In the genomic region with DNA sequence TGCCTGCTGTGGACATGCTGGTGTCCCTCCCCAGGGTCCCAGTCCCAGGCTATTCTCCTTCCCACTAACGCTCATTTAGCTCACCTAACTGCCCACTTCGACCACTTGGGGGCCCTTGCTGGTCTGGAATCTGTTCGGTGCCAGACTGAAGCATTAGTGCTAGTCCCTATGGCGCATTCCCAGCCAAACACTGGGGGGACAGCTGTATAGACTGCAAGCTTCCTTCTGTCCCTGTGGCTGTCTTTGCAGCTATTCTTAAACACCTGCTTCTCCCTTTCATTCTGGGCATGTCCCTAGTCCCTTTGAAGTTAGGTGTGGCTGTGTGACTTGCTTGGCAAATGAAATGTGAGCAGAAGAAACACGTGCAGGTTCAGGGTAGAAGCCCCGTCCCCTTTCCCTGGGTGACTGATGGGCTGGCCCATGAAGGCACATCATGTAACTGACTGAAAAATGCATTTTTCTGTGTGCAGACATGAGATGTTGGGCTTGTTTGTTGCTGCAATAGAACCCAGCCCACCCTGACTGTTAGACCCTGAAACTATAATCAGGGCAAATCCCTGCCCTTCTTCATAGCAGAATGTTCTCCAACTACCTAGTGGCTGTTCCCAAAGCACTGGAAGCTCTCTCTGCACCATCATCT, we compare ENCODE assay signal across 2 cellular contexts.
TF ChIP-seq lines count a peak whose summit lies in the region.

No MANE protein-coding gene starts in this region.

TF ChIP-seq in A549, 52 proteins besides CTCF, POLR2A, EP300 and RAD21 (continued from another document):
- TF ChIP-seq, protein P1, sequence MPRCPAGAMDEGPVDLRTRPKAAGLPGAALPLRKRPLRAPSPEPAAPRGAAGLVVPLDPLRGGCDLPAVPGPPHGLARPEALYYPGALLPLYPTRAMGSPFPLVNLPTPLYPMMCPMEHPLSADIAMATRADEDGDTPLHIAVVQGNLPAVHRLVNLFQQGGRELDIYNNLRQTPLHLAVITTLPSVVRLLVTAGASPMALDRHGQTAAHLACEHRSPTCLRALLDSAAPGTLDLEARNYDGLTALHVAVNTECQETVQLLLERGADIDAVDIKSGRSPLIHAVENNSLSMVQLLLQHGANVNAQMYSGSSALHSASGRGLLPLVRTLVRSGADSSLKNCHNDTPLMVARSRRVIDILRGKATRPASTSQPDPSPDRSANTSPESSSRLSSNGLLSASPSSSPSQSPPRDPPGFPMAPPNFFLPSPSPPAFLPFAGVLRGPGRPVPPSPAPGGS (IDR thresholded peaks at IDR 0.05), result no peak
- TF ChIP-seq FOSL2 (IDR thresholded peaks at IDR 0.05) (no peak), FOSL2 (CRISPR knock-in tag; IDR thresholded peaks at IDR 0.05) (no peak), CBX8 (IDR thresholded peaks at IDR 0.05) (no peak)

TF ChIP-seq in H1, 55 proteins besides CTCF, POLR2A, EP300 and RAD21 (continued from another document):
- TF ChIP-seq, protein P2, sequence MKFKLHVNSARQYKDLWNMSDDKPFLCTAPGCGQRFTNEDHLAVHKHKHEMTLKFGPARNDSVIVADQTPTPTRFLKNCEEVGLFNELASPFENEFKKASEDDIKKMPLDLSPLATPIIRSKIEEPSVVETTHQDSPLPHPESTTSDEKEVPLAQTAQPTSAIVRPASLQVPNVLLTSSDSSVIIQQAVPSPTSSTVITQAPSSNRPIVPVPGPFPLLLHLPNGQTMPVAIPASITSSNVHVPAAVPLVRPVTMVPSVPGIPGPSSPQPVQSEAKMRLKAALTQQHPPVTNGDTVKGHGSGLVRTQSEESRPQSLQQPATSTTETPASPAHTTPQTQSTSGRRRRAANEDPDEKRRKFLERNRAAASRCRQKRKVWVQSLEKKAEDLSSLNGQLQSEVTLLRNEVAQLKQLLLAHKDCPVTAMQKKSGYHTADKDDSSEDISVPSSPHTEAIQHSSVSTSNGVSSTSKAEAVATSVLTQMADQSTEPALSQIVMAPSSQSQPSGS (IDR thresholded peaks at IDR 0.05; ENCODE audit: low read length), result no peak
- TF ChIP-seq, protein P3, sequence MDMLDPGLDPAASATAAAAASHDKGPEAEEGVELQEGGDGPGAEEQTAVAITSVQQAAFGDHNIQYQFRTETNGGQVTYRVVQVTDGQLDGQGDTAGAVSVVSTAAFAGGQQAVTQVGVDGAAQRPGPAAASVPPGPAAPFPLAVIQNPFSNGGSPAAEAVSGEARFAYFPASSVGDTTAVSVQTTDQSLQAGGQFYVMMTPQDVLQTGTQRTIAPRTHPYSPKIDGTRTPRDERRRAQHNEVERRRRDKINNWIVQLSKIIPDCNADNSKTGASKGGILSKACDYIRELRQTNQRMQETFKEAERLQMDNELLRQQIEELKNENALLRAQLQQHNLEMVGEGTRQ (IDR thresholded peaks at IDR 0.05; ENCODE audit: low read length), result no peak
- no peak for TF ChIP-seq CBX8 (IDR thresholded peaks at IDR 0.05; ENCODE audit: borderline replicate concordance, low read depth, low read length)
- no peak for TF ChIP-seq KDM5A (IDR thresholded peaks at IDR 0.05; ENCODE audit: low read length)
